Comparison of ENCODE assay signal across 9 cellular contexts in the genomic region with DNA sequence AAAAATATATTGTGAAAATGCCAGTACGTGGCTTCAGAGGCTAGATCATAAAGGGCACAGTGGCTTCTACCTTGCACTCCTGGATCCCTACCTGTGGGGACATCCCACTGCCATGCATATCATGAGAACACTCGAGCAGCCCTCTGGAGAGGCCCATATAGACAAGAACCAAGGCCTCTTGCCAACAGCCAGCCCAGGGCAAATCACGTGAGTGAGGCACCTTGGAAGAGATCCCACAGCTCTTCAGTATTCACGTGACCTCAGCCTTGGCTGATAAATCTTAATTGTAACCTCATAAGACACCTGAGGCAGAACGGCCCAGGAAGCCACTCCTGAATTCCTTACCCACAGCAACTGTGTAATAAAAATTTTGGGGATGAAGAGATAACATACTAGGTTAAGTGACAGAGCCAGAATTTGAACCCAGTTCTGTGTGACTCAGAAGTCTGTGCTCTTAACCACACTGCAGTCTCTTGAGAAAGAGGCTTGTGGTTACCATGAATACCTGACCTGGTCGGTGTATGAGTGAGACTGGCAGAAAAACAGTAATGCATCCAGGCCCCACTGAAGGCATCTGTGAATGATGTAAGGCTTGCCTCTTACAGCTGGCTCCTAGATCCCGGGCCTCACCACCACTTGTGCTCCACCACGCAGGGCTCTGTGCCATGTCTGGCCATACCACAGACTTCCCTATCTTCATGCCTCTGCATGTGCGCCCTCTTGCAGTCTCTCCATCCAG. TPM values are rescaled to one million over a fixed set of nuclear protein-coding genes. Genes with fewer than 3 reads are reported as not detected.
DNase-seq lines count a peak whose midpoint lies in the region; ATAC-seq and TF ChIP-seq lines count a peak whose summit lies in the region.
"Had no signal": no experiment of that assay in that cellular context is flagged by ENCODE, and none has a peak within 500 bp of the region (broad histone marks: within the 10 kb centered on the region; RNA-seq: fewer than 3 reads in every experiment).

No MANE protein-coding gene starts in this region.

- no peaks in the 10 kb centered on the region for H3K9me3 ChIP-seq in lower lobe of right lung

- DNase-seq in ACHN = peak; percentile 60
- DNase-seq in LNCaP clone FGC (ENCODE audit: low read depth) = peak; percentile 90
- DNase-seq in MCF 10A (ENCODE audit: unreplicated experiment) = peak; percentile 98
- peak; percentile 76 for DNase-seq in lower lobe of right lung
- no peak for DNase-seq in activated CD4-positive, CD25-positive, alpha-beta regulatory T cell (lab: John Stamatoyannopoulos, UW)
- DNase-seq in NCI-H2107 treated with DMSO at 0.1 percent for 48 hours (lab: John Stamatoyannopoulos, UW; ENCODE audit: unreplicated experiment) = no peak
- no peak for DNase-seq in germinal center (ENCODE audit: low spot score)
- no peak for DNase-seq in NOMO-1 treated with dmso at 0.1 percent for 144 hours (lab: John Stamatoyannopoulos, UW; ENCODE audit: unreplicated experiment)

- peaks cover 49% of the 10 kb centered on the region for H3K4me1 ChIP-seq in lower lobe of right lung

- no peak overlapping the region for H3K4me3 ChIP-seq in LNCaP clone FGC (ENCODE audit: low read depth, low read length)
- no peak overlapping the region for H3K4me3 ChIP-seq in lower lobe of right lung

- H3K36me3 Mint-ChIP-seq in MCF 10A (ENCODE audit: insufficient read depth, unreplicated experiment) = peaks cover 100% of the 10 kb centered on the region

- H3K4me1 Mint-ChIP-seq in MCF 10A (ENCODE audit: insufficient read depth, unreplicated experiment) = peaks cover 51% of the 10 kb centered on the region

- peaks cover 100% of the 10 kb centered on the region for H3K36me3 ChIP-seq in lower lobe of right lung

- no peaks in the 10 kb centered on the region for H3K27me3 ChIP-seq in lower lobe of right lung (ENCODE audit: low read depth)

- peak; percentile 73 to 77 for ATAC-seq in lower lobe of right lung

- no peaks in the 10 kb centered on the region for H3K9me3 Mint-ChIP-seq in MCF 10A (ENCODE audit: unreplicated experiment)

- H3K27ac ChIP-seq in lower lobe of right lung = peak overlapping the region; percentile 25
- H3K27ac ChIP-seq: parathyroid adenoma had no signal

- peak overlapping the region; percentile 84 for H3K27ac Mint-ChIP-seq in MCF 10A (ENCODE audit: low read depth, unreplicated experiment)

- POLR2A ChIA-PET in MCF 10A (lab: Yijun Ruan, JAX) = interaction anchor here (0.6 to 4.7 kb wide), 11 partner anchors 12 to 146 kb away, joined by 3 to 67 read pairs (median 4); partner anchors contain the start of gene TRIM62

- intact Hi-C loops in MCF 10A (cut with micrococcal nuclease) (loop anchor here (1.0 to 2.0 kb wide), 2 partner anchors 21 to 40 kb away; no protein-coding TSS in a partner anchor), lower lobe of right lung (cut with DNase I) (no loop called here)

- CTCF ChIA-PET in MCF 10A (lab: Yijun Ruan, JAX) = interaction anchor here (0.8 to 3.4 kb wide), 6 partner anchors 12 to 108 kb away, joined by 3 to 21 read pairs (median 4); partner anchors contain the start of gene PHC2

- in situ Hi-C loops in ACHN (cut with HindIII; ENCODE audit: low pct_ligation_motif_present, low pct_unique_long_range_greater_than_20kb, low sequenced_read_pairs) = no loop called here

- no TSS peak for BruUV-seq in MCF 10A (replicated peaks; lab: Mats Ljungman, UMichigan)

- H3K4me3 Mint-ChIP-seq in MCF 10A (ENCODE audit: unreplicated experiment) = no peak overlapping the region

- TF ChIP-seq CTCF in LNCaP clone FGC (IDR thresholded peaks at IDR 0.05; ENCODE audit: control insufficient read depth, extremely low read depth, insufficient read depth) = no peak
- no peak for TF ChIP-seq CTCF in MCF 10A (IDR thresholded peaks at IDR 0.05; ENCODE audit: unreplicated experiment)
- no peak for TF ChIP-seq CTCF in lower lobe of right lung (IDR thresholded peaks at IDR 0.05)

- H3K27me3 Mint-ChIP-seq in MCF 10A (ENCODE audit: insufficient read depth, unreplicated experiment) = no peaks in the 10 kb centered on the region

RNA-seq across cellular contexts. Expression of gene A3GALT2, which starts 6.9 kb away (rescaled TPM):
- total RNA-seq in MCF 10A (2022) (0.32 TPM in 1 of 2 replicates, not detected in the other), lower lobe of right lung (not detected)

Comparison
In these comparisons a context has a peak if more than half of its experiments do, and no peak if none do; other contexts are left out.
1. DNase-seq: peak in ACHN (single experiment), LNCaP clone FGC (single experiment), MCF 10A (single experiment) and lower lobe of right lung (single experiment); none in activated CD4-positive, CD25-positive, alpha-beta regulatory T cell (0 of 4), NCI-H2107 treated with DMSO at 0.1 percent for 48 hours (single experiment), germinal center (single experiment) and NOMO-1 treated with dmso at 0.1 percent for 144 hours (single experiment).